In the genomic region with DNA sequence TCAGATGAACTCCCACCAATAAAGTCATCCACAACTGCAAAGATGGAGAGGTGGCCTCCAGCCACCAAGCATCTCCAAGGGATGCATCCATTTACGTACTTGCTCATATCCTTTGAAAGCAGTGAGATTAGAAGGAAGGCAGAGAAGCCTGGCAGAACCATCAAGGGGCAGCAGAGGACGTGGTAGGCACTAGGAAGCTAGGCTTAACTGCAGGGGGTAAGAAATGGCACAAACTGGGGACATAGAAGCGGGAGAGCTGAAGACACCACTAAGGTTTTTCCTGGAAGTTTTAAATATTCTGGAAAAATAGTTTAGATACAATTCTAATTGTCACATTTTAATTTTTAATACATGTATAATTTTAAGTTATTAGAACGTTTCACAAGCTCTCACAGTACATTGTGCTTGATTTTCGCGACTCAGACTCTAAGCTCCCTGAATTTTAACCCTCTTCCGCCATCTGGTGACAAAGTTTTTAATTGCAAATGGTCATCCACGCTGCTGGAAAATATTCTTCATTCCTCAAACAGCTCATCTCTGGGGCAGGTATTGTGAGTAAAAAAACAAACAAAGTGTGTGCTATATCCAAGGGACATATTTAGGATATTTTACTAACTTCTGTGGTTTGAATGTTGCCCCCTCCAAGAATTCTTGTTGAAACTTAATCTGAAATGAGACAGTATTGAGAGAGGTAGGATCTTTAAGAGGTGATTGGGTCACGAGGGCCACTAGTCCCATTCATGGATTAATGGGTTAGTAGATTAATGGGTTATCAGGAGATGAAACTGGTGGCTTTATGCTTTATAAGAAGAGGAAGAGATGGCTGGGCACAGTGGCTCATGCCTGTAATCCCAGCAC, we compare ENCODE assay signal across 8 cellular contexts. TPM values are rescaled to one million over a fixed set of nuclear protein-coding genes. Genes with fewer than 3 reads are reported as not detected.
DNase-seq lines count a peak whose midpoint lies in the region; ATAC-seq and TF ChIP-seq lines count a peak whose summit lies in the region.

No MANE protein-coding gene starts in this region.

- TF ChIP-seq POLR2A in gastrocnemius medialis (IDR thresholded peaks at IDR 0.05) = no peak

- H3K4me3 ChIP-seq in MG63 = no peak overlapping the region
- H3K4me3 ChIP-seq in right atrium auricular region = no peak overlapping the region
- H3K4me3 ChIP-seq in gastrocnemius medialis = no peak overlapping the region

- H3K4me1 ChIP-seq in right atrium auricular region (peaks cover 0 to 26% of the 10 kb centered on the region in 2 donors), gastrocnemius medialis (peaks cover 16% of the 10 kb centered on the region in 2 donors)

- CTCF ChIA-PET in RWPE1 (lab: Yijun Ruan, JAX) = interaction anchor here (0.6 kb wide), 4 partner anchors 42 to 161 kb away, joined by 3 to 4 read pairs (median 3); no protein-coding TSS in a partner anchor

- peak in 3 of 4 experiments; percentile 15 to 26 (median 21) for DNase-seq in activated CD4-positive, CD25-positive, alpha-beta regulatory T cell (lab: John Stamatoyannopoulos, UW)
- no peak for DNase-seq in activated CD4-positive, CD25-positive, alpha-beta regulatory T cell treated with anti-CD3 and anti-CD28 coated beads, Interleukin-2, amount 50 U/mL, for 72 hours
- DNase-seq in MG63 (peak; percentile 7), RWPE1 (ENCODE audit: low spot score) (no peak), amniotic stem cell (lab: John Stamatoyannopoulos, UW) (peak; percentile 37), right atrium auricular region (ENCODE audit: low spot score) (no peak), gastrocnemius medialis (no peak)

- in situ Hi-C loops in gastrocnemius medialis (cut with MboI; ENCODE audit: low sequenced_read_pairs in 4 of 4) = loop anchor here in 3 of 4 donors (10.0 to 25.0 kb wide), 4 partner anchors 109 to 411 kb away; partner anchors contain the start of gene EPG5 (in 2 of the 3)

- H3K27ac ChIP-seq in RWPE1 = no peak overlapping the region
- no peak overlapping the region for H3K27ac ChIP-seq in right atrium auricular region
- H3K27ac ChIP-seq in gastrocnemius medialis = no peak overlapping the region

- H3K9me3 ChIP-seq in MG63 (no peaks in the 10 kb centered on the region), right atrium auricular region (no peaks in the 10 kb centered on the region), gastrocnemius medialis (no peaks in the 10 kb centered on the region)

- H3K27me3 ChIP-seq in MG63 = no peaks in the 10 kb centered on the region
- no peaks in the 10 kb centered on the region for H3K27me3 ChIP-seq in right atrium auricular region
- H3K27me3 ChIP-seq in gastrocnemius medialis = no peaks in the 10 kb centered on the region

- intact Hi-C loops in gastrocnemius medialis (cut with DNase I; ENCODE audit: low total_unique reads) = loop anchor here (2.0 to 10.0 kb wide), 5 partner anchors 45 to 406 kb away; partner anchors contain the start of gene EPG5

- peak; percentile 74 for TF ChIP-seq CTCF in RWPE1 (conservative IDR thresholded peaks at IDR 0.05; ENCODE audit: low read depth)
- peak; percentile 51 to 73 for TF ChIP-seq CTCF in right atrium auricular region (IDR thresholded peaks at IDR 0.05)
- TF ChIP-seq CTCF in gastrocnemius medialis (IDR thresholded peaks at IDR 0.05 in 4 of 5, conservative IDR thresholded peaks at IDR 0.05 in 1 of 5) = peak; percentile 58 to 72 (median 66)

- POLR2A ChIA-PET in RWPE1 (lab: Yijun Ruan, JAX; ENCODE audit: low non-redundant PET) = no interaction called here

- ATAC-seq in gastrocnemius medialis (peak; percentile 62 to 70), GM19395 (IDR thresholded peaks at IDR 0.05; ENCODE audit: unreplicated experiment) (no peak)

- H3K36me3 ChIP-seq in MG63 = peaks cover 16% of the 10 kb centered on the region
- H3K36me3 ChIP-seq in right atrium auricular region = peaks cover 14% of the 10 kb centered on the region
- peaks cover 0 to 3% of the 10 kb centered on the region in 2 donors for H3K36me3 ChIP-seq in gastrocnemius medialis

RNA-seq across cellular contexts. Expression of gene PSTPIP2, which starts 1.6 kb away (rescaled TPM):
- 5.6 and 9.7 TPM in 2 replicates for total RNA-seq in MG63 (2014; rRNA removed; shearing (Covaris generic); ENCODE audit: low replicate concordance)
- total RNA-seq in right atrium auricular region (1 to 10 TPM; 3.4 to 3.9 TPM), gastrocnemius medialis (10 to 100 TPM in 2 of 4 donors, 1 to 10 TPM in 2; 8.4 to 18.2 (median 10.3) TPM)

RNA-seq across cellular contexts. Expression of gene ATP5F1A, which starts 24.4 kb away (rescaled TPM):
- total RNA-seq in MG63 (2014; rRNA removed; shearing (Covaris generic); ENCODE audit: low replicate concordance) = 432 and 465 TPM in 2 replicates
- 1,000 to 10,000 TPM in 1 of 2 donors, 100 to 1,000 TPM in 1; 785 to 1,543 TPM for total RNA-seq in right atrium auricular region
- 1,000 to 10,000 TPM in 1 of 4 donors, 100 to 1,000 TPM in 3; 845 to 1,536 (median 877) TPM for total RNA-seq in gastrocnemius medialis

RNA-seq across cellular contexts. Expression of gene HAUS1, which starts 30.5 kb away (rescaled TPM):
- total RNA-seq in MG63 (2014; rRNA removed; shearing (Covaris generic); ENCODE audit: low replicate concordance) = 48.6 and 49.6 TPM in 2 replicates
- 10 to 100 TPM; 12.5 to 16.8 TPM for total RNA-seq in right atrium auricular region
- 10 to 100 TPM in 3 of 4 donors, 1 to 10 TPM in 1; 8.1 to 20.6 (median 13.3) TPM for total RNA-seq in gastrocnemius medialis

Comparison
In these comparisons a context has a peak if more than half of its experiments do, and no peak if none do; other contexts are left out.
1. DNase-seq: peak in activated CD4-positive, CD25-positive, alpha-beta regulatory T cell (3 of 4), MG63 (single experiment) and amniotic stem cell (single experiment); none in activated CD4-positive, CD25-positive, alpha-beta regulatory T cell treated with anti-CD3 and anti-CD28 coated beads, Interleukin-2, amount 50 U/mL, for 72 hours (single experiment), RWPE1 (single experiment), right atrium auricular region (single experiment) and gastrocnemius medialis (0 of 2).
2. Peak in every context shown above with its lines, with median percentiles within 50 percentile points of each other: CTCF ChIP-seq.